In the genomic region with DNA sequence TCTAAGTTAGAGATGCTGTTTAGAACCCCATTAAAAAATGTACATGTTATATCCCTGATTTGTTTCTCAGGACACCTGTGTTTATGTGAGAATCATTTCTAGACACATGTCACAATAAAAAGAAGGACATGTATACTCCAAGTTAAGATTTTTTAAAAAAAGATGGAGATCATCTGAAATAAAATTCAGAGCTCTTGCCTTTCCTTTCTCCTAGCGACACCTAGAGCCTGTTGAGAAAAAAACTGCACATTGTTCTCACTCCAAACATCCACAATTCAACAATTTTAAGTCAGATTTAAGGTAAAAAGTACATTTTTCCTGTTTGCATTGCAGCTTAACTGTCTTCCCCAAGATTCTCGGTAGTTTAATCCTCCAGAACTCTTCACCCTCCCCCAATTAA, we compare ENCODE assay signal across 8 cellular contexts.
A peak's percentile ranks its signal among the peaks of the same experiment; 100 is the strongest.
DNase-seq lines count a peak whose midpoint lies in the region; ATAC-seq, FAIRE-seq and TF ChIP-seq lines count a peak whose summit lies in the region.
"Not testable (repeated sequence)": the region's sequence is repeated elsewhere in the genome, so short reads cannot be mapped to it uniquely, and the experiment has no call there.

No MANE protein-coding gene starts in this region.

- WGBS in K562 (ENCODE audit: insufficient coverage, low coverage, missing lambda C conversion rate): 0% methylated on average over 1 of the region's 2 CpGs
- WGBS in esophagus muscularis mucosa: 21% methylated on average over 2 of the region's 2 CpGs
- 4 to 9% (median 6%) methylated on average over 1 of the region's 2 CpGs for WGBS in psoas muscle, 3 donors

- H3K27ac ChIP-seq in Panc1 (ENCODE audit: low read length); K562 (ENCODE audit: extremely low read depth, low read depth, low read length); esophagus muscularis mucosa (replicated peaks in 1 of 4); psoas muscle: not testable (repeated sequence)

- CTCF ChIA-PET in Panc1 (lab: Charles Lee); K562 (lab: Yijun Ruan, JAX; ENCODE audit: low intra/inter-chr PET ratio): not testable (repeated sequence)

- POLR2A ChIA-PET in Panc1 (lab: Charles Lee): not testable (repeated sequence)
- POLR2A ChIA-PET in K562 (lab: Yijun Ruan, JAX): interaction anchor here (0.6 kb wide), 1 partner anchor 421 kb away, joined by 3 read pairs; no protein-coding TSS in a partner anchor

- not testable (repeated sequence) for H2AFZ ChIP-seq in Loucy (ENCODE audit: low read length); K562 (ENCODE audit: low read depth, low read length)

- ATAC-seq in Panc1, K562, psoas muscle: not testable (repeated sequence)

- DNase-seq in ACHN: peak; percentile 14
- DNase-seq in GM12864 (ENCODE audit: low read depth); Panc1 (ENCODE audit: low read depth, low spot score); K562 (ENCODE audit: extremely low read depth in 1 of 4, low spot score in 3 of 4); esophagus muscularis mucosa (ENCODE audit: extremely low spot score); psoas muscle: not testable (repeated sequence)

- peak in 1 of 2 experiments; percentile 49; a peak in 3 of 4 replicates for TF ChIP-seq RAD21 in K562 (CRISPR knock-in tag; conservative IDR thresholded peaks at IDR 0.05 in 1 of 2, IDR thresholded peaks at IDR 0.05 in 1 of 2)

- H3K4me3 ChIP-seq in GM12864 (ENCODE audit: low read depth, low read length); Loucy (ENCODE audit: low read length, poor library complexity, severe bottlenecking); Panc1 (ENCODE audit: low read depth in 2 of 2, low read length in 2 of 2); K562; esophagus muscularis mucosa; psoas muscle: not testable (repeated sequence)

- H3K4me2 ChIP-seq in Loucy (ENCODE audit: low read depth, low read length, poor library complexity, severe bottlenecking); K562 (ENCODE audit: insufficient read depth, low read length): not testable (repeated sequence)

- TF ChIP-seq POLR2A in K562 (conservative IDR thresholded peaks at IDR 0.05); esophagus muscularis mucosa (IDR thresholded peaks at IDR 0.05; ENCODE audit: low read depth): not testable (repeated sequence)

- in situ Hi-C loops in ACHN (cut with HindIII; ENCODE audit: low pct_ligation_motif_present, low pct_unique_long_range_greater_than_20kb, low sequenced_read_pairs); Panc1 (cut with HindIII; ENCODE audit: low pct_unique_long_range_greater_than_20kb, low sequenced_read_pairs): not testable (repeated sequence)
- in situ Hi-C loops in K562 (cut with MboI): loop anchor here (25.0 kb wide), 1 partner anchor 183 kb away; the partner anchor contains the start of gene ATP6V0E2

- not testable (repeated sequence) for H3K9ac ChIP-seq in Loucy (ENCODE audit: low read depth, low read length, poor library complexity, severe bottlenecking); K562 (ENCODE audit: insufficient read depth in 1 of 2, low read depth in 2 of 2, low read length in 2 of 2)

- TF ChIP-seq CTCF in GM12864 (IDR thresholded peaks at IDR 0.05; ENCODE audit: low read depth, low read length, missing control alignments) (peak; percentile 5), Loucy (conservative IDR thresholded peaks at IDR 0.05; ENCODE audit: low read length) (peak; percentile 48), Panc1 (IDR thresholded peaks at IDR 0.05) (peak; percentile 46; the same call in 1 of the 2 replicates), K562 (IDR thresholded peaks at IDR 0.05 in 2 of 3, conservative IDR thresholded peaks at IDR 0.05 in 1 of 3; ENCODE audit: insufficient read depth in 2 of 3, low read depth in 1 of 3, low read length in 3 of 3) (peak in 1 of 3 experiments; percentile 42; a peak in 2 of 6 replicates), esophagus muscularis mucosa (IDR thresholded peaks at IDR 0.05) (peak in 2 of 3 experiments; percentile 11 to 31), psoas muscle (IDR thresholded peaks at IDR 0.05) (peak; percentile 8)

- H3K9me3 ChIP-seq in Loucy (ENCODE audit: insufficient read depth, low read depth, low read length); Panc1 (ENCODE audit: control insufficient read depth, insufficient read depth, low read depth, low read length); K562 (replicated peaks; ENCODE audit: control insufficient read depth, insufficient read depth, low read depth, low read length); esophagus muscularis mucosa; psoas muscle: not testable (repeated sequence)

- H3K9me2 ChIP-seq in Loucy (replicated peaks; ENCODE audit: low read depth, low read length): not testable (repeated sequence)

- H3K79me2 ChIP-seq in Loucy (ENCODE audit: insufficient read depth, low read length); K562 (ENCODE audit: control insufficient read depth, insufficient read depth, low read length): not testable (repeated sequence)

- TF ChIP-seq EP300 in K562 (IDR thresholded peaks at IDR 0.05; ENCODE audit: low read length); esophagus muscularis mucosa (IDR thresholded peaks at IDR 0.05): not testable (repeated sequence)

- FAIRE-seq in K562 (lab: Jason Lieb, UNC): peak; percentile 80
- peak; percentile 100 for FAIRE-seq in islet of Langerhans (lab: Jason Lieb, UNC)

- intact Hi-C loops in Panc1 (cut with micrococcal nuclease; ENCODE audit: unreplicated experiment) (loop anchor here (5.0 kb wide), 1 partner anchor 163 kb away; no protein-coding TSS in a partner anchor), K562 (cut with micrococcal nuclease) (loop anchor here (5.0 kb wide), 1 partner anchor 163 kb away; no protein-coding TSS in a partner anchor), esophagus muscularis mucosa (cut with DNase I) (loop anchor here (10.0 kb wide), 2 partner anchors 161 to 241 kb away; no protein-coding TSS in a partner anchor), psoas muscle (cut with DNase I) (loop anchor here in 1 of 2 donors (10.0 kb wide), 1 partner anchor 161 kb away; no protein-coding TSS in a partner anchor)

- not testable (repeated sequence) for H3K27me3 ChIP-seq in Loucy (ENCODE audit: insufficient read depth, low read length, poor library complexity, severe bottlenecking); Panc1 (ENCODE audit: control insufficient read depth, insufficient read depth, low read length)
- H3K27me3 ChIP-seq in K562 (ENCODE audit: control insufficient read depth in 2 of 2, insufficient read depth in 2 of 2, low read length in 2 of 2) (peaks cover 5 to 11% of the 10 kb centered on the region in 2 experiments; a peak in 3 of 5 replicates), esophagus muscularis mucosa (peaks cover 0 to 21% (median 2%) of the 10 kb centered on the region in 4 donors), psoas muscle (ENCODE audit: insufficient read depth in 3 of 3, low read length in 2 of 3) (peaks cover 0 to 22% (median 5%) of the 10 kb centered on the region in 3 donors)

- not testable (repeated sequence) for H3K36me3 ChIP-seq in Loucy (ENCODE audit: insufficient read depth, low read length); Panc1 (ENCODE audit: control insufficient read depth, insufficient read depth, low read length); K562 (ENCODE audit: control insufficient read depth, insufficient read depth, low read length); esophagus muscularis mucosa; psoas muscle (ENCODE audit: insufficient read depth in 1 of 2, low read depth in 1 of 2)

- not testable (repeated sequence) for H4K20me1 ChIP-seq in Loucy (ENCODE audit: insufficient read depth, low read length, poor library complexity, severe bottlenecking); K562 (replicated peaks; ENCODE audit: control insufficient read depth, insufficient read depth, low read length)

- not testable (repeated sequence) for BruUV-seq in Panc1 (replicated peaks; lab: Mats Ljungman, UMichigan); K562 (replicated peaks; lab: Mats Ljungman, UMichigan)

- not testable (repeated sequence) for H3K4me1 ChIP-seq in Loucy (ENCODE audit: insufficient read depth, low read length, poor library complexity, severe bottlenecking); Panc1 (ENCODE audit: control insufficient read depth, insufficient read depth, low read length); K562 (replicated peaks in 1 of 2; ENCODE audit: control insufficient read depth in 2 of 2, insufficient read depth in 2 of 2, low read length in 2 of 2); psoas muscle
- peaks cover 5 to 23% (median 19%) of the 10 kb centered on the region in 4 donors for H3K4me1 ChIP-seq in esophagus muscularis mucosa

- not testable (repeated sequence) for H3K9me1 ChIP-seq in K562 (ENCODE audit: control insufficient read depth, insufficient read depth, low read length)

- not testable (repeated sequence) for H3F3A ChIP-seq in Loucy (ENCODE audit: low read depth)
